ENCODE assay signal across 11 cellular contexts in the genomic region with DNA sequence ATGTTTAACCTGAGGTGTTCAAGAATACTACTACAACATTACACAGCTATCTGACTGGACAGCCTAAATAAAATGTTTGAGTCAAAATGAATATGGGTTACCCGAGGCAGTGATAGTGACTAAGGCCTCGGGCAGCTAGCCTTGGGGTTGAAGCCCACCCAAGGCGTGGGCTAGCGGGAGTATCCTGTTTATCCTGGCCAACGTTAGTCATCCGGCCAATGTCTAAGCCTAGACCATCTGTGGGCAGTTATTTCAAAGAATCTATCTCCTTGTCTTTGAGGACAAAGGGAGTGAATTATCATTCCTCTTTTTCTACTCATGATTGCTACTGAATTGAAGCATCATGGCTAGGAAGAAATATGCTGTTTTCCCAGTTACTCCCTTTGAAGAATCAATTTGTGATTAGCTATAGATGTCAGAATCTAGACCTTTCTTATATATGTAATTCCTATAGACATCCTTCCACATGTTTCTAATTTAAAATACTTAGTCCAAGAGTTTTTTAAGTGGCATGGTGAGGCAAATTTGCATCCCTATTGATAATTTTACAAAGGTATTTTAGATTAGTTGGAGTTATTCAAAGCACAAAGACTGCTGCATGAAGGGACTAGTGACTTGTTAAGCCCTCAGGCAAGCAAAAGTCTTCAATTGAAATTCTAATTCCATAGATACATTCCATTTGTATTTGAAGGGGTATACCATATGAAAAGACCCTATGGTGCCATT. TPM values are rescaled to one million over a fixed set of nuclear protein-coding genes. Genes with fewer than 3 reads are reported as not detected.
DNase-seq lines count a peak whose midpoint lies in the region; TF ChIP-seq lines count a peak whose summit lies in the region.
"Had no signal": no experiment of that assay in that cellular context is flagged by ENCODE, and none has a peak within 500 bp of the region (broad histone marks: within the 10 kb centered on the region; RNA-seq: fewer than 3 reads in every experiment).

No MANE protein-coding gene starts in this region.

- H3K36me3 ChIP-seq in prostate gland: no peaks in the 10 kb centered on the region
- H3K36me3 ChIP-seq: neutrophil, vagina had no signal

- H3K4me3 ChIP-seq in AG04450 (ENCODE audit: low read depth, low read length) (no peak overlapping the region), astrocyte of the spinal cord (ENCODE audit: low read depth, low read length) (no peak overlapping the region), prostate gland (no peak overlapping the region)
- H3K4me3 ChIP-seq: vagina had no signal

- TF ChIP-seq POLR2A in prostate gland (IDR thresholded peaks at IDR 0.05): no peak

- DNase-seq in AG04450 (ENCODE audit: low read depth, low spot score) (peak; percentile 90), HT1080 (ENCODE audit: low read depth) (peak; percentile 96), astrocyte of the spinal cord (ENCODE audit: low read depth, low spot score) (peak; percentile 96), kidney glomerular epithelial cell (lab: John Stamatoyannopoulos, UW) (peak; percentile 91), prostate gland (ENCODE audit: low spot score) (no peak), HEK293T (ENCODE audit: extremely low spot score) (no peak), C1 segment of cervical spinal cord (lab: John Stamatoyannopoulos, UW) (no peak)
- no peak for DNase-seq in activated CD4-positive, alpha-beta T cell treated with anti-CD3 and anti-CD28 coated beads for 1 hour
- DNase-seq: ACHN had no signal

- CTCF ChIA-PET in AG04450 (lab: Charles Lee): interaction anchor here (0.7 to 2.4 kb wide), 6 partner anchors 9 to 502 kb away, joined by 3 to 9 read pairs (median 4); no protein-coding TSS in a partner anchor
- CTCF ChIA-PET in HEK293T (lab: Yijun Ruan, JAX): interaction anchor here (0.7 to 2.3 kb wide), 2 partner anchors 68 to 1227 kb away, joined by 3 to 8 read pairs; no protein-coding TSS in a partner anchor

- no peak for TF ChIP-seq CTCF in AG04450 (IDR thresholded peaks at IDR 0.05; ENCODE audit: low read depth, low read length)
- no peak for TF ChIP-seq CTCF in astrocyte of the spinal cord (IDR thresholded peaks at IDR 0.05; ENCODE audit: low read depth, low read length)
- TF ChIP-seq CTCF in prostate gland (IDR thresholded peaks at IDR 0.05): no peak

- intact Hi-C loops in prostate gland (cut with DNase I): loop anchor here (10.0 kb wide), 1 partner anchor 147 kb away; no protein-coding TSS in a partner anchor

- POLR2A ChIA-PET in AG04450 (lab: Yijun Ruan, JAX) (interaction anchor here (1.2 to 1.4 kb wide), 3 partner anchors 15 to 68 kb away, joined by 3 to 5 read pairs (median 4); no protein-coding TSS in a partner anchor), HEK293T (lab: Yijun Ruan, JAX) (no interaction called here)

- H3K4me1 ChIP-seq in prostate gland (replicated peaks): no peaks in the 10 kb centered on the region

- in situ Hi-C loops in astrocyte of the spinal cord (cut with HindIII; ENCODE audit: low sequenced_read_pairs): no loop called here

- 80% methylated on average over 6 of the region's 6 CpGs for WGBS in prostate gland

- no peaks in the 10 kb centered on the region for H3K9me3 ChIP-seq in AG04450 (ENCODE audit: control insufficient read depth, insufficient read depth, low read length)
- no peaks in the 10 kb centered on the region for H3K9me3 ChIP-seq in prostate gland
- H3K9me3 ChIP-seq: neutrophil, vagina had no signal

- H3K27me3 ChIP-seq in AG04450 (ENCODE audit: control insufficient read depth, insufficient read depth, low read length) (no peaks in the 10 kb centered on the region), prostate gland (replicated peaks; ENCODE audit: insufficient read depth) (no peaks in the 10 kb centered on the region)
- H3K27me3 ChIP-seq: vagina had no signal

- H3K27ac ChIP-seq in AG04450 (ENCODE audit: low read depth, low read length) (peak overlapping the region; percentile 25), prostate gland (no peak overlapping the region)
- H3K27ac ChIP-seq: neutrophil, vagina had no signal

TF ChIP-seq in HEK293T, 16 proteins besides CTCF, POLR2A, EP300 and RAD21:
- no peak for TF ChIP-seq SP1 (IDR thresholded peaks at IDR 0.05)
- no peak for TF ChIP-seq ELF4 (IDR thresholded peaks at IDR 0.05)
- TF ChIP-seq CTBP1 (IDR thresholded peaks at IDR 0.05; ENCODE audit: borderline replicate concordance): no peak
- no peak for TF ChIP-seq NFRKB (IDR thresholded peaks at IDR 0.05)
- TF ChIP-seq, protein P1, sequence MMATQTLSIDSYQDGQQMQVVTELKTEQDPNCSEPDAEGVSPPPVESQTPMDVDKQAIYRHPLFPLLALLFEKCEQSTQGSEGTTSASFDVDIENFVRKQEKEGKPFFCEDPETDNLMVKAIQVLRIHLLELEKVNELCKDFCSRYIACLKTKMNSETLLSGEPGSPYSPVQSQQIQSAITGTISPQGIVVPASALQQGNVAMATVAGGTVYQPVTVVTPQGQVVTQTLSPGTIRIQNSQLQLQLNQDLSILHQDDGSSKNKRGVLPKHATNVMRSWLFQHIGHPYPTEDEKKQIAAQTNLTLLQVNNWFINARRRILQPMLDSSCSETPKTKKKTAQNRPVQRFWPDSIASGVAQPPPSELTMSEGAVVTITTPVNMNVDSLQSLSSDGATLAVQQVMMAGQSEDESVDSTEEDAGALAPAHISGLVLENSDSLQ (IDR thresholded peaks at IDR 0.05): no peak
- TF ChIP-seq ZNF384 (IDR thresholded peaks at IDR 0.05): no peak
- no peak for TF ChIP-seq L3MBTL2 (conservative IDR thresholded peaks at IDR 0.05)
- no peak for TF ChIP-seq FOXM1 (IDR thresholded peaks at IDR 0.05; ENCODE audit: borderline replicate concordance)
- no peak for TF ChIP-seq HDGF (IDR thresholded peaks at IDR 0.05; ENCODE audit: borderline replicate concordance)
- TF ChIP-seq FOXA1 (IDR thresholded peaks at IDR 0.05): no peak
- TF ChIP-seq TARDBP (IDR thresholded peaks at IDR 0.05): no peak
- TF ChIP-seq SUZ12 (IDR thresholded peaks at IDR 0.05): no peak
- TF ChIP-seq BHLHE40 (IDR thresholded peaks at IDR 0.05; ENCODE audit: borderline replicate concordance): no peak
- no peak for TF ChIP-seq ARNT (IDR thresholded peaks at IDR 0.05)
- no peak for TF ChIP-seq FOXK2 (IDR thresholded peaks at IDR 0.05)
- TF ChIP-seq LEF1 (IDR thresholded peaks at IDR 0.05; ENCODE audit: borderline replicate concordance): no peak
TF ChIP-seq in HEK293T: peak in this region for 0.

RNA-seq across cellular contexts. Expression of a gene that starts 6.0 kb away (rescaled TPM):
- polyA plus RNA-seq in AG04450 (2011; rRNA removed): 66.8 and 72.7 TPM in 2 replicates
- polyA minus RNA-seq in AG04450 (2011; rRNA and poly(A)+ RNA removed): 90.2 and 126 TPM in 2 replicates
- 46.5 and 52.3 TPM in 2 replicates for total RNA-seq in HT1080 (2014; rRNA removed; shearing (Covaris generic))
- 38.6 and 43.3 TPM in 2 replicates for polyA plus RNA-seq in HT1080 (2015; cell fraction: cytosol; rRNA removed)
- 44.7 and 50.5 TPM in 2 replicates for polyA plus RNA-seq in HT1080 (2015; cell fraction: nucleus; rRNA removed)
- total RNA-seq in prostate gland: 10 to 100 TPM; 18.6 to 36.8 TPM

Comparison
In these comparisons a context has a peak if more than half of its experiments do, and no peak if none do; other contexts are left out.
1. DNase-seq: peak in AG04450 (single experiment), HT1080 (single experiment), astrocyte of the spinal cord (single experiment) and kidney glomerular epithelial cell (single experiment); none in prostate gland (single experiment), HEK293T (single experiment), activated CD4-positive, alpha-beta T cell treated with anti-CD3 and anti-CD28 coated beads for 1 hour (single experiment) and C1 segment of cervical spinal cord (0 of 14).